9 cellular contexts compared by ENCODE assay signal in genomic region chr15:88315221-88315878, GRCh38. TPM values are rescaled to one million over a fixed set of nuclear protein-coding genes. Genes with fewer than 3 reads are reported as not detected.
"Had no signal": no experiment of that assay in that cellular context is flagged by ENCODE, and none has a peak within 500 bp of the region (broad histone marks: within the 10 kb centered on the region; RNA-seq: fewer than 3 reads in every experiment).

No MANE protein-coding gene starts in this region.

- H3K4me2 ChIP-seq: GM23338 had no signal

- ATAC-seq: GM23338, K562 had no signal

- H3K4me3 ChIP-seq: GM23338, K562 had no signal

- DNase-seq: H9, HCEC 1CT, IMR-90 had no signal

- H2AFZ ChIP-seq: GM23338 had no signal

- FAIRE-seq: H1, H54, HTR-8/SVneo, K562 had no signal

RNA-seq across cellular contexts. Expression of gene NTRK3, which starts 58.8 kb away (rescaled TPM):
- total RNA-seq: HT-29 had no signal
